Comparison of ENCODE assay signal across 14 cellular contexts in the genomic region with DNA sequence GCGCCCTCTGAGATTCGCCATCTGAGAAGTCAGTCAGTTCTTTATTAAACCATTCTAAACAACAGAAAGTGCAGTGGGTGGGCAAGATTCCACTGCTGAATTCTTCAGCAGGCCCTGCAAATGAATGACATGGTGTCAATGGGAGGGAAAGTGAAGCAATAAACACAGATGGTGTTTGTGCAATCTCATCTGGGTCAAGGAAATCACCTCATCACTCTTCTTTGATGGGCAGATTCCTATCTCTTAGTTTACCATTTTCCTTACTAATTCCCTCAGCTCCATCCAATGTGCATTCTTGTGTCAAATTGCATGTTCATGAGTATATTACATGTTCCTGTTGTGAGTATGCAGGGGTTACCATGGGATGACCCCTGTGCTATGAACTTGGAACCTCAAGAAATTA.
A peak's percentile ranks its signal among the peaks of the same experiment; 100 is the strongest.
DNase-seq lines count a peak whose midpoint lies in the region; ATAC-seq and TF ChIP-seq lines count a peak whose summit lies in the region.
"Had no signal": no experiment of that assay in that cellular context is flagged by ENCODE, and none has a peak within 500 bp of the region (broad histone marks: within the 10 kb centered on the region; RNA-seq: fewer than 3 reads in every experiment).

No MANE protein-coding gene starts in this region.

- POLR2A ChIA-PET in AG04449 (lab: Yijun Ruan, JAX) = no interaction called here

- H3K27ac Mint-ChIP-seq in mesothelial cell of epicardium (peak overlapping the region; percentile 27), T-helper 17 cell (no peak overlapping the region)
- no peak overlapping the region for H3K27ac Mint-ChIP-seq in stimulated activated naive CD8-positive, alpha-beta T cell treated with anti-CD3 and anti-CD28 coated beads, Interleukin-15, amount 100 ng/mL, for 72 hours
- H3K27ac Mint-ChIP-seq: B cell had no signal

- ATAC-seq in T-helper 17 cell = no peak
- ATAC-seq in stimulated activated naive CD8-positive, alpha-beta T cell treated with anti-CD3 and anti-CD28 coated beads, Interleukin-15, amount 100 ng/mL, for 72 hours = no peak

- TF ChIP-seq CTCF in AG04449 (IDR thresholded peaks at IDR 0.05; ENCODE audit: insufficient read depth, low read length, missing control alignments) (no peak), cardiac fibroblast (IDR thresholded peaks at IDR 0.05; ENCODE audit: low read depth, low read length) (no peak), mesothelial cell of epicardium (IDR thresholded peaks at IDR 0.05; ENCODE audit: unreplicated experiment) (no peak), dorsolateral prefrontal cortex (IDR thresholded peaks at IDR 0.05 in 54 of 56, conservative IDR thresholded peaks at IDR 0.05 in 2 of 56; ENCODE audit: low read depth in 1 of 56, partially characterized antibody in 56 of 56) (no peak)

- no peak overlapping the region for H3K4me3 ChIP-seq in AG04449 (ENCODE audit: low read depth, low read length)
- no peak overlapping the region for H3K4me3 ChIP-seq in cardiac fibroblast (replicated peaks in 1 of 2; ENCODE audit: low read depth in 2 of 2, low read length in 2 of 2)
- H3K4me3 ChIP-seq in dorsolateral prefrontal cortex = no peak overlapping the region
- H3K4me3 ChIP-seq: testis had no signal

- H3K27me3 Mint-ChIP-seq in mesothelial cell of epicardium (ENCODE audit: low read depth) = no peaks in the 10 kb centered on the region
- H3K27me3 Mint-ChIP-seq in T-helper 17 cell = peaks cover 41% of the 10 kb centered on the region
- peaks cover 44% of the 10 kb centered on the region for H3K27me3 Mint-ChIP-seq in stimulated activated naive CD8-positive, alpha-beta T cell treated with anti-CD3 and anti-CD28 coated beads, Interleukin-15, amount 100 ng/mL, for 72 hours

- peak; percentile 60 for DNase-seq in AG04449 (ENCODE audit: low read depth, low spot score)
- peak; percentile 83 for DNase-seq in M059J (ENCODE audit: low read depth)
- DNase-seq in cardiac fibroblast (ENCODE audit: low read depth in 2 of 2) = peak; percentile 66 to 73
- no peak for DNase-seq in mesothelial cell of epicardium (ENCODE audit: low spot score in 2 of 2, unreplicated experiment in 2 of 2)
- no peak for DNase-seq in T-helper 17 cell
- DNase-seq in RKO (ENCODE audit: low spot score) = no peak
- no peak for DNase-seq in dorsolateral prefrontal cortex
- no peak for DNase-seq in stimulated activated naive CD8-positive, alpha-beta T cell treated with anti-CD3 and anti-CD28 coated beads, Interleukin-15, amount 100 ng/mL, for 72 hours
- DNase-seq: activated CD8-positive, alpha-beta memory T cell treated with anti-CD3 and anti-CD28 coated beads, Interleukin-2, amount 50 U/mL, for 4 hours; GF-D8; islet precursor cell; posterior cingulate gyrus; testis had no signal

- CTCF ChIA-PET in AG04449 (lab: Yijun Ruan, JAX) = interaction anchor here (1.3 kb wide), 1 partner anchor 98 kb away, joined by 3 read pairs; no protein-coding TSS in a partner anchor

- H3K9me3 Mint-ChIP-seq in mesothelial cell of epicardium = no peaks in the 10 kb centered on the region
- no peaks in the 10 kb centered on the region for H3K9me3 Mint-ChIP-seq in stimulated activated naive CD8-positive, alpha-beta T cell treated with anti-CD3 and anti-CD28 coated beads, Interleukin-15, amount 100 ng/mL, for 72 hours

- H3K9me3 ChIP-seq in T-helper 17 cell (ENCODE audit: control insufficient read depth, low read length, poor library complexity, severe bottlenecking) = no peaks in the 10 kb centered on the region
- H3K9me3 ChIP-seq: testis had no signal

- peak overlapping the region in 1 of 59 donors; percentile 10 for H3K27ac ChIP-seq in dorsolateral prefrontal cortex
- H3K27ac ChIP-seq: testis had no signal

- no peaks in the 10 kb centered on the region for H3K27me3 ChIP-seq in dorsolateral prefrontal cortex
- H3K27me3 ChIP-seq: testis had no signal

- H3K4me3 Mint-ChIP-seq in mesothelial cell of epicardium (no peak overlapping the region), T-helper 17 cell (no peak overlapping the region)
- no peak overlapping the region for H3K4me3 Mint-ChIP-seq in stimulated activated naive CD8-positive, alpha-beta T cell treated with anti-CD3 and anti-CD28 coated beads, Interleukin-15, amount 100 ng/mL, for 72 hours
- H3K4me3 Mint-ChIP-seq: B cell had no signal

- H3K4me1 Mint-ChIP-seq in mesothelial cell of epicardium = peaks cover 63% of the 10 kb centered on the region
- H3K4me1 Mint-ChIP-seq in T-helper 17 cell = peaks cover 2% of the 10 kb centered on the region
- no peaks in the 10 kb centered on the region for H3K4me1 Mint-ChIP-seq in stimulated activated naive CD8-positive, alpha-beta T cell treated with anti-CD3 and anti-CD28 coated beads, Interleukin-15, amount 100 ng/mL, for 72 hours
- H3K4me1 Mint-ChIP-seq: B cell had no signal

- intact Hi-C loops in dorsolateral prefrontal cortex (cut with DNase I) = no loop called here

- H3K36me3 Mint-ChIP-seq in mesothelial cell of epicardium (peaks cover 5% of the 10 kb centered on the region), T-helper 17 cell (ENCODE audit: low read depth) (peaks cover 3% of the 10 kb centered on the region)

Comparison
In these comparisons a context has a peak if more than half of its experiments do, and no peak if none do; other contexts are left out.
1. DNase-seq: peak in AG04449 (single experiment), M059J (single experiment) and cardiac fibroblast (2 of 2); none in mesothelial cell of epicardium (0 of 2), T-helper 17 cell (0 of 3), RKO (single experiment), dorsolateral prefrontal cortex (0 of 10) and stimulated activated naive CD8-positive, alpha-beta T cell treated with anti-CD3 and anti-CD28 coated beads, Interleukin-15, amount 100 ng/mL, for 72 hours (0 of 2).